ENCODE assay signal across 10 cellular contexts in genomic region chr9:90300901-90301688, GRCh38.
DNase-seq lines count a peak whose midpoint lies in the region; ATAC-seq, FAIRE-seq and TF ChIP-seq lines count a peak whose summit lies in the region.
"Had no signal": no experiment of that assay in that cellular context is flagged by ENCODE, and none has a peak within 500 bp of the region (broad histone marks: within the 10 kb centered on the region; RNA-seq: fewer than 3 reads in every experiment).

No MANE protein-coding gene starts in this region.

- H3K36me3 ChIP-seq in endothelial cell of umbilical vein (ENCODE audit: control insufficient read depth in 2 of 2, extremely low read depth in 1 of 2, insufficient read depth in 2 of 2, low read length in 2 of 2) (no peaks in the 10 kb centered on the region), neuronal stem cell (replicated peaks in 1 of 2; ENCODE audit: control insufficient read depth in 2 of 2, insufficient read depth in 2 of 2, low read length in 2 of 2) (no peaks in the 10 kb centered on the region)

- H4K20me1 ChIP-seq in endothelial cell of umbilical vein (replicated peaks; ENCODE audit: control insufficient read depth, extremely low read depth, insufficient read depth, low read length), result no peaks in the 10 kb centered on the region

- H3K79me1 ChIP-seq in neuronal stem cell (ENCODE audit: low read depth, low read length), result no peaks in the 10 kb centered on the region

- DNase-seq in DMS53 (lab: John Stamatoyannopoulos, UW) (peak; percentile 76), NCI-H345 treated with DMSO at 0.1 percent for 48 hours (lab: John Stamatoyannopoulos, UW; ENCODE audit: unreplicated experiment) (peak; percentile 8), endothelial cell of umbilical vein (ENCODE audit: low read depth, low spot score) (peak; percentile 9), neuronal stem cell (ENCODE audit: low spot score) (no peak), globus pallidus (ENCODE audit: low spot score) (no peak)
- no peak for DNase-seq in stimulated activated CD4-positive, alpha-beta T cell treated with anti-CD3 and anti-CD28 coated beads, Interleukin-12 subunit alpha, Interleukin-12 subunit beta, amount 100 ng/mL, for 4 hours
- DNase-seq: activated T-cell treated with anti-CD3 and anti-CD28 coated beads, Interleukin-2, amount 50 U/mL, for 48 hours; Kasumi-1 had no signal

- H2BK5ac ChIP-seq in neuronal stem cell (ENCODE audit: low read length), result no peak overlapping the region

- intact Hi-C loops in endothelial cell of umbilical vein (cut with micrococcal nuclease), result no loop called here

- H3K18ac ChIP-seq in neuronal stem cell (ENCODE audit: low read length), result peak overlapping the region; percentile 84

- no peak overlapping the region for H3K9ac ChIP-seq in endothelial cell of umbilical vein (replicated peaks; ENCODE audit: extremely low read depth, insufficient read depth, low read length)
- peak overlapping the region; percentile 47 for H3K9ac ChIP-seq in neuronal stem cell (ENCODE audit: low read depth, low read length, poor library complexity)

- H3K4me1 ChIP-seq in endothelial cell of umbilical vein (ENCODE audit: control insufficient read depth, extremely low read depth, insufficient read depth, low read length), result no peaks in the 10 kb centered on the region
- H3K4me1 ChIP-seq in neuronal stem cell (ENCODE audit: control insufficient read depth in 2 of 2, insufficient read depth in 1 of 2, low read depth in 1 of 2, low read length in 2 of 2), result peaks cover 3 to 8% of the 10 kb centered on the region in 2 donors

- no peak overlapping the region for H3K4me3 ChIP-seq in endothelial cell of umbilical vein (replicated peaks in 1 of 3; ENCODE audit: insufficient read depth in 1 of 3, low read depth in 1 of 3, low read length in 3 of 3)
- no peak overlapping the region for H3K4me3 ChIP-seq in neuronal stem cell (ENCODE audit: low read length in 2 of 2)

- CTCF ChIA-PET in endothelial cell of umbilical vein (lab: Charles Lee), result no interaction called here

- no TSS peak for BruUV-seq in endothelial cell of umbilical vein (replicated peaks; lab: Mats Ljungman, UMichigan)

- no peaks in the 10 kb centered on the region for H3K27me3 ChIP-seq in endothelial cell of umbilical vein (ENCODE audit: control insufficient read depth in 2 of 2, insufficient read depth in 2 of 2, low read length in 2 of 2)
- no peaks in the 10 kb centered on the region for H3K27me3 ChIP-seq in neuronal stem cell (ENCODE audit: control insufficient read depth in 3 of 3, insufficient read depth in 3 of 3, low read depth in 1 of 3, low read length in 3 of 3)

- H3K9me3 ChIP-seq in endothelial cell of umbilical vein (replicated peaks; ENCODE audit: control insufficient read depth, insufficient read depth, low read length) (no peaks in the 10 kb centered on the region), neuronal stem cell (replicated peaks in 1 of 2; ENCODE audit: control insufficient read depth in 2 of 2, insufficient read depth in 1 of 2, low read depth in 1 of 2, low read length in 2 of 2) (no peaks in the 10 kb centered on the region)

- no peak overlapping the region for H4K91ac ChIP-seq in neuronal stem cell (ENCODE audit: low read depth, low read length, poor library complexity)

- H2AK5ac ChIP-seq in neuronal stem cell (ENCODE audit: low read depth, low read length), result no peak overlapping the region

- H3K4ac ChIP-seq in neuronal stem cell (ENCODE audit: low read length), result no peak overlapping the region

- no peak overlapping the region for H3K14ac ChIP-seq in neuronal stem cell (ENCODE audit: low read length)

- H3K79me2 ChIP-seq in endothelial cell of umbilical vein (ENCODE audit: control insufficient read depth, insufficient read depth, low read length), result no peaks in the 10 kb centered on the region

- no peak overlapping the region for H3K23ac ChIP-seq in neuronal stem cell (ENCODE audit: low read depth, low read length, poor library complexity)

- TF ChIP-seq POLR2A in endothelial cell of umbilical vein (IDR thresholded peaks at IDR 0.05; ENCODE audit: low read depth, low read length), result no peak

- no peak overlapping the region for H4K8ac ChIP-seq in neuronal stem cell (ENCODE audit: low read depth, low read length)

- POLR2A ChIA-PET in endothelial cell of umbilical vein (lab: Charles Lee), result no interaction called here

- no CpG with 5 or more reads among the region's 8 CpGs for WGBS in neuronal stem cell (ENCODE audit: extremely low coverage in 2 of 2, insufficient read length in 2 of 2, insufficient replicate concordance in 1 of 2), 2 donors

- dilution Hi-C loops in endothelial cell of umbilical vein (cut with MboI; ENCODE audit: extremely low pct_ligation_motif_present, low sequenced_read_pairs), result no loop called here

- TF ChIP-seq CTCF in endothelial cell of umbilical vein (IDR thresholded peaks at IDR 0.05; ENCODE audit: extremely low read depth in 1 of 2, insufficient read depth in 1 of 2, low read depth in 1 of 2, low read length in 2 of 2), result no peak

- no peak overlapping the region for H3K27ac ChIP-seq in endothelial cell of umbilical vein (ENCODE audit: insufficient read depth, low read depth, low read length)
- H3K27ac ChIP-seq in neuronal stem cell (replicated peaks; ENCODE audit: low read length), result no peak overlapping the region

- no peak overlapping the region for H2AFZ ChIP-seq in endothelial cell of umbilical vein (ENCODE audit: low read depth, low read length)
- H2AFZ ChIP-seq in neuronal stem cell (ENCODE audit: low read length), result no peak overlapping the region

- H3K4me2 ChIP-seq in endothelial cell of umbilical vein (ENCODE audit: insufficient read depth, low read length), result no peak overlapping the region
- no peak overlapping the region for H3K4me2 ChIP-seq in neuronal stem cell (ENCODE audit: insufficient read depth, low read length, poor library complexity, severe bottlenecking)

- H3K9me1 ChIP-seq in endothelial cell of umbilical vein (replicated peaks; ENCODE audit: control insufficient read depth, extremely low read depth, insufficient read depth, low read length), result no peaks in the 10 kb centered on the region

- no peak overlapping the region for H2BK12ac ChIP-seq in neuronal stem cell (ENCODE audit: low read length)

- no peak for FAIRE-seq in endothelial cell of umbilical vein (lab: Jason Lieb, UNC)

- H2BK15ac ChIP-seq in neuronal stem cell (ENCODE audit: low read length), result no peak overlapping the region

- ATAC-seq in GM18498 (IDR thresholded peaks at IDR 0.05; ENCODE audit: unreplicated experiment) (no peak), GM21717 (IDR thresholded peaks at IDR 0.05; ENCODE audit: unreplicated experiment) (no peak)

- no peak overlapping the region for H2BK120ac ChIP-seq in neuronal stem cell (ENCODE audit: low read depth, low read length)

TF ChIP-seq in endothelial cell of umbilical vein, 7 proteins besides CTCF, POLR2A, EP300 and RAD21:
- no peak for TF ChIP-seq JUN (IDR thresholded peaks at IDR 0.05; ENCODE audit: borderline replicate concordance, insufficient read depth, insufficient read length, low read depth)
- TF ChIP-seq FOS (IDR thresholded peaks at IDR 0.05; ENCODE audit: borderline replicate concordance, insufficient read depth, low read length), result peak; percentile 76

Comparison
In these comparisons a context has a peak if more than half of its experiments do, and no peak if none do; other contexts are left out.
1. DNase-seq: peak in DMS53 (single experiment), NCI-H345 treated with DMSO at 0.1 percent for 48 hours (single experiment) and endothelial cell of umbilical vein (single experiment); none in neuronal stem cell (single experiment), stimulated activated CD4-positive, alpha-beta T cell treated with anti-CD3 and anti-CD28 coated beads, Interleukin-12 subunit alpha, Interleukin-12 subunit beta, amount 100 ng/mL, for 4 hours (single experiment) and globus pallidus (single experiment).